9 cellular contexts compared by ENCODE assay signal in the genomic region with DNA sequence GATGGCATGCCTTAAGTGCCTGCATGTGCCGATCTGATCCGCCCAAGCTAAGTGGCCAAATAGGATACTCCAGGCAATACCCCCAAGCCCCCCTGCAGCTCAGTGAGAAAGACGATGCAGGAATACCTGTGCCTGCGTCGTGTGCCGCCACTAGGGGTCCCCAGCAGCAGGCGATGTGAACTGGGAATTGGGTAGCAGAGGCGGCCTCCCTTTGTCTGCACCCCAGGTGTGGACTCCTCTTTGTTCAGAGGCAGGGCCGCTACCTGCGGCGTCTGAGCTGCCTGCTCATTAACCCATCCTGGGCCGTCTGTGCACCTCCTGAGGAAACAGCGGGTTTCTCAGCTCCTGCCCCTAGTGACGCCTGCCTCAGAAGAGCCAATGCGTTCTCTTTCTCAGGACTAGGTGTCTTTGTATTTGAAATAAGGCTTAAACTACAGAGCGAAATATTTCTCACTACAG. TPM values are rescaled to one million over a fixed set of nuclear protein-coding genes. Genes with fewer than 3 reads are reported as not detected.
A peak's percentile ranks its signal among the peaks of the same experiment; 100 is the strongest.
DNase-seq lines count a peak whose midpoint lies in the region; ATAC-seq and TF ChIP-seq lines count a peak whose summit lies in the region.
"Had no signal": no experiment of that assay in that cellular context is flagged by ENCODE, and none has a peak within 500 bp of the region (broad histone marks: within the 10 kb centered on the region; RNA-seq: fewer than 3 reads in every experiment).

No MANE protein-coding gene starts in this region.

- H2AFZ ChIP-seq in HCT116 (ENCODE audit: low read depth, low read length, poor library complexity, severe bottlenecking): peak overlapping the region; percentile 68

- TF ChIP-seq POLR2A in HCT116 (IDR thresholded peaks at IDR 0.05; ENCODE audit: borderline replicate concordance, extremely low read depth, insufficient read depth, insufficient read length): no peak

- H3K4me3 ChIP-seq in HCT116 (replicated peaks in 1 of 2; ENCODE audit: low read depth in 1 of 2, low read length in 2 of 2): no peak overlapping the region

- peaks cover 0 to 9% of the 10 kb centered on the region in 2 experiments; a peak in 2 of 4 replicates for H3K4me1 ChIP-seq in HCT116 (ENCODE audit: control insufficient read depth in 1 of 2, insufficient read depth in 2 of 2, low read length in 2 of 2)

- TF ChIP-seq CTCF in HCT116 (IDR thresholded peaks at IDR 0.05 in 2 of 3, conservative IDR thresholded peaks at IDR 0.05 in 1 of 3; ENCODE audit: borderline replicate concordance in 1 of 3, insufficient read depth in 1 of 3, low read depth in 2 of 3, low read length in 2 of 3) (peak; percentile 57 to 90 (median 78); a peak in 5 of 6 replicates), activated B cell treated with CpG ODN at 0.5 μM for 24 hours (IDR thresholded peaks at IDR 0.05) (no peak)

- no peaks in the 10 kb centered on the region for H3K9me3 ChIP-seq in HCT116 (ENCODE audit: control insufficient read depth in 1 of 2, insufficient read depth in 1 of 2, low read depth in 1 of 2, low read length in 2 of 2)

- DNase-seq in COR-L47 (lab: John Stamatoyannopoulos, UW) (peak; percentile 97), HCT116 (ENCODE audit: low read depth, low spot score) (peak; percentile 45), NCI-H2107 (lab: John Stamatoyannopoulos, UW) (peak; percentile 82), activated B cell treated with CpG ODN at 0.5 μM for 24 hours (peak; percentile 24), dermis blood vessel endothelial cell (peak; percentile 64), lung microvascular endothelial cell (ENCODE audit: low read depth in 2 of 2) (peak; percentile 44 to 47)
- peak; percentile 26 to 44 for DNase-seq in stimulated activated CD8-positive, alpha-beta memory T cell treated with anti-CD3 and anti-CD28 coated beads, Interleukin-7, amount 100 ng/mL, for 4 hours (ENCODE audit: low read depth in 2 of 2)

- intact Hi-C loops in HCT116 (cut with micrococcal nuclease) (loop anchor here (1.0 to 10.0 kb wide), 3 partner anchors 155 to 267 kb away; no protein-coding TSS in a partner anchor), activated B cell treated with CpG ODN at 0.5 μM for 24 hours (cut with micrococcal nuclease) (loop anchor here (1.0 to 2.0 kb wide), 3 partner anchors 156 to 267 kb away; no protein-coding TSS in a partner anchor)

- H3K4me2 ChIP-seq in HCT116 (ENCODE audit: low read length): peak overlapping the region; percentile 51

- H3K9me3 Mint-ChIP-seq in activated B cell treated with CpG ODN at 0.5 μM for 24 hours: no peaks in the 10 kb centered on the region
- H3K9me3 Mint-ChIP-seq: stimulated activated naive CD8-positive, alpha-beta T cell treated with anti-CD3 and anti-CD28 coated beads, Interleukin-15, Interleukin-2, amounts not matched to agents 100 ng/mL and 50 ng/mL, for 24 hours had no signal

- H3K36me3 ChIP-seq in HCT116 (ENCODE audit: control insufficient read depth in 1 of 2, insufficient read depth in 2 of 2, low read length in 2 of 2): no peaks in the 10 kb centered on the region

- H3K4me1 Mint-ChIP-seq in activated B cell treated with CpG ODN at 0.5 μM for 24 hours: peaks cover 5% of the 10 kb centered on the region

- peaks cover 38% of the 10 kb centered on the region for H3K27me3 Mint-ChIP-seq in activated B cell treated with CpG ODN at 0.5 μM for 24 hours

- no peak overlapping the region for H3K27ac Mint-ChIP-seq in activated B cell treated with CpG ODN at 0.5 μM for 24 hours
- H3K27ac Mint-ChIP-seq: stimulated activated naive CD8-positive, alpha-beta T cell treated with anti-CD3 and anti-CD28 coated beads, Interleukin-15, Interleukin-2, amounts not matched to agents 100 ng/mL and 50 ng/mL, for 24 hours had no signal

- peak; percentile 95 for ATAC-seq in HCT116
- ATAC-seq in activated B cell treated with CpG ODN at 0.5 μM for 24 hours (ENCODE audit: low read depth): peak; percentile 56
- ATAC-seq in GM19328 (IDR thresholded peaks at IDR 0.05; ENCODE audit: unreplicated experiment): no peak

- no peaks in the 10 kb centered on the region for H4K20me1 ChIP-seq in HCT116 (ENCODE audit: insufficient read depth)

- H3K79me2 ChIP-seq in HCT116 (ENCODE audit: insufficient read depth, low read length): no peaks in the 10 kb centered on the region

- RAD21 ChIA-PET in HCT116 (lab: Charles Lee; ENCODE audit: low non-redundant PET in 1 of 2, low total read pairs in 2 of 2, uncharacterized antibody in 2 of 2, unreplicated experiment in 2 of 2): interaction anchor here (0.7 to 1.2 kb wide), 4 partner anchors 51 to 219 kb away, joined by 3 to 5 read pairs (median 4); no protein-coding TSS in a partner anchor

- H3K27me3 ChIP-seq in HCT116 (ENCODE audit: insufficient read depth, low read length): no peaks in the 10 kb centered on the region

- H3K36me3 Mint-ChIP-seq in activated B cell treated with CpG ODN at 0.5 μM for 24 hours (ENCODE audit: low read depth): no peaks in the 10 kb centered on the region

- POLR2A ChIA-PET in HCT116 (lab: Charles Lee) (no interaction called here), activated B cell treated with CpG ODN at 0.5 μM for 24 hours (lab: Charles Lee) (no interaction called here)

- CTCF ChIA-PET in HCT116 (lab: Charles Lee): interaction anchor here (0.5 to 2.5 kb wide), 28 partner anchors 8 to 268 kb away, joined by 3 to 15 read pairs (median 4); no protein-coding TSS in a partner anchor
- CTCF ChIA-PET in activated B cell treated with CpG ODN at 0.5 μM for 24 hours (lab: Charles Lee): interaction anchor here (0.7 to 4.5 kb wide), 15 partner anchors 10 to 268 kb away, joined by 3 to 78 read pairs (median 3); no protein-coding TSS in a partner anchor

- H3K4me3 Mint-ChIP-seq in activated B cell treated with CpG ODN at 0.5 μM for 24 hours: no peak overlapping the region
- H3K4me3 Mint-ChIP-seq: stimulated activated naive CD8-positive, alpha-beta T cell treated with anti-CD3 and anti-CD28 coated beads, Interleukin-15, Interleukin-2, amounts not matched to agents 100 ng/mL and 50 ng/mL, for 24 hours had no signal

- peak; percentile 72 for TF ChIP-seq RAD21 in HCT116 (IDR thresholded peaks at IDR 0.05; ENCODE audit: low read depth)

- no peak overlapping the region for H3K9ac ChIP-seq in HCT116 (ENCODE audit: low read length)

- H3K27ac ChIP-seq in HCT116 (ENCODE audit: low read depth, low read length): no peak overlapping the region

- H3K9me2 ChIP-seq in HCT116 (ENCODE audit: insufficient read depth): no peaks in the 10 kb centered on the region

- no TSS peak for BruUV-seq in HCT116 (replicated peaks; lab: Mats Ljungman, UMichigan)

TF ChIP-seq in HCT116, 20 proteins besides CTCF, POLR2A, EP300 and RAD21:
- TF ChIP-seq ZNF274 (IDR thresholded peaks at IDR 0.05; ENCODE audit: low read depth, low read length) (no peak), TCF7L2 (IDR thresholded peaks at IDR 0.05; ENCODE audit: borderline replicate concordance, extremely low read depth, insufficient read depth, insufficient read length) (peak; percentile 77)
- TF ChIP-seq, protein P1, sequence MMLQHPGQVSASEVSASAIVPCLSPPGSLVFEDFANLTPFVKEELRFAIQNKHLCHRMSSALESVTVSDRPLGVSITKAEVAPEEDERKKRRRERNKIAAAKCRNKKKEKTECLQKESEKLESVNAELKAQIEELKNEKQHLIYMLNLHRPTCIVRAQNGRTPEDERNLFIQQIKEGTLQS (IDR thresholded peaks at IDR 0.05): no peak

RNA-seq across cellular contexts. Expression of gene CHN2, which starts 4.8 kb away (rescaled TPM):
- total RNA-seq in HCT116 (2021; ENCODE audit: unreplicated experiment) (2.1 TPM), activated B cell treated with CpG ODN at 0.5 μM for 24 hours (1.1 and 1.8 TPM in 2 replicates), dermis blood vessel endothelial cell (1.1 and 6.5 TPM in 2 replicates), lung microvascular endothelial cell (0.44 and 0.79 TPM in 2 replicates)
- 1.1 and 1.7 TPM in 2 replicates for polyA plus RNA-seq in HCT116 (2012)

RNA-seq across cellular contexts. Expression of gene CPVL, which starts 43.4 kb away (rescaled TPM):
- total RNA-seq in HCT116 (2021; ENCODE audit: unreplicated experiment) (10.3 TPM), activated B cell treated with CpG ODN at 0.5 μM for 24 hours (not detected in 2 replicates), dermis blood vessel endothelial cell (0.93 and 5.6 TPM in 2 replicates), lung microvascular endothelial cell (0.22 and 0.40 TPM in 2 replicates)
- polyA plus RNA-seq in HCT116 (2012): 7.6 and 9.1 TPM in 2 replicates

Comparison
In these comparisons a context has a peak if more than half of its experiments do, and no peak if none do; other contexts are left out.
1. DNase-seq: peak in every context shown above with its lines; median percentile 97 in COR-L47; 82 in NCI-H2107; 64 in dermis blood vessel endothelial cell; 46 in lung microvascular endothelial cell; 45 in HCT116; 35 in stimulated activated CD8-positive, alpha-beta memory T cell treated with anti-CD3 and anti-CD28 coated beads, Interleukin-7, amount 100 ng/mL, for 4 hours; 24 in activated B cell treated with CpG ODN at 0.5 μM for 24 hours.